ENCODE assay signal across 8 cellular contexts in genomic region chr5:95846554-95847260, GRCh38.
A peak's percentile ranks its signal among the peaks of the same experiment; 100 is the strongest.
DNase-seq lines count a peak whose midpoint lies in the region; ATAC-seq and TF ChIP-seq lines count a peak whose summit lies in the region.

No MANE protein-coding gene starts in this region.

- H3K36me3 ChIP-seq in Loucy (ENCODE audit: insufficient read depth, low read length) = no peaks in the 10 kb centered on the region

- peaks cover 12% of the 10 kb centered on the region for H3K4me1 Mint-ChIP-seq in activated naive CD4-positive, alpha-beta T cell treated with anti-CD3 and anti-CD28 coated beads, Interleukin-2, amount 50 U/mL, for 24 hours

- ATAC-seq in GM21786 (IDR thresholded peaks at IDR 0.05; ENCODE audit: unreplicated experiment) = peak; percentile 52

- H3K4me3 ChIP-seq in Loucy (ENCODE audit: low read length, poor library complexity, severe bottlenecking) = no peak overlapping the region

- no peak overlapping the region for H2AFZ ChIP-seq in Loucy (ENCODE audit: low read length)

- TF ChIP-seq CTCF in Loucy (conservative IDR thresholded peaks at IDR 0.05; ENCODE audit: low read length) = peak; percentile 98

- no peaks in the 10 kb centered on the region for H3K27me3 ChIP-seq in Loucy (ENCODE audit: insufficient read depth, low read length, poor library complexity, severe bottlenecking)

- H3F3A ChIP-seq in Loucy (ENCODE audit: low read depth) = no peaks in the 10 kb centered on the region

- H3K36me3 Mint-ChIP-seq in activated naive CD4-positive, alpha-beta T cell treated with anti-CD3 and anti-CD28 coated beads, Interleukin-2, amount 50 U/mL, for 24 hours = no peaks in the 10 kb centered on the region

- H3K9me2 ChIP-seq in Loucy (replicated peaks; ENCODE audit: low read depth, low read length) = no peaks in the 10 kb centered on the region

- intact Hi-C loops in posterior cingulate gyrus (cut with DNase I) = loop anchor here (1.0 to 5.0 kb wide), 3 partner anchors 65 to 202 kb away; no protein-coding TSS in a partner anchor

- H3K4me1 ChIP-seq in Loucy (ENCODE audit: insufficient read depth, low read length, poor library complexity, severe bottlenecking) = peaks cover 37% of the 10 kb centered on the region

- DNase-seq in GM03348 (ENCODE audit: low spot score) = peak; percentile 81
- peak; percentile 76 for DNase-seq in SKM-1 (lab: John Stamatoyannopoulos, UW; ENCODE audit: unreplicated experiment)
- peak; percentile 86 for DNase-seq in globus pallidus (ENCODE audit: low spot score)
- peak in 8 of 10 donors; percentile 38 to 94 (median 76) for DNase-seq in posterior cingulate gyrus
- DNase-seq in OCI-M2 (lab: John Stamatoyannopoulos, UW; ENCODE audit: unreplicated experiment) = no peak

- no peaks in the 10 kb centered on the region for H3K9me3 ChIP-seq in Loucy (ENCODE audit: insufficient read depth, low read depth, low read length)

- no peaks in the 10 kb centered on the region for H3K9me3 Mint-ChIP-seq in activated naive CD4-positive, alpha-beta T cell treated with anti-CD3 and anti-CD28 coated beads, Interleukin-2, amount 50 U/mL, for 24 hours

- H3K4me2 ChIP-seq in Loucy (ENCODE audit: low read depth, low read length, poor library complexity, severe bottlenecking) = no peak overlapping the region

- H3K27me3 Mint-ChIP-seq in activated naive CD4-positive, alpha-beta T cell treated with anti-CD3 and anti-CD28 coated beads, Interleukin-2, amount 50 U/mL, for 24 hours = peaks cover 2% of the 10 kb centered on the region

- H3K4me3 Mint-ChIP-seq in activated naive CD4-positive, alpha-beta T cell treated with anti-CD3 and anti-CD28 coated beads, Interleukin-2, amount 50 U/mL, for 24 hours = no peak overlapping the region

- no peak overlapping the region for H3K9ac ChIP-seq in Loucy (ENCODE audit: low read depth, low read length, poor library complexity, severe bottlenecking)

- H3K27ac Mint-ChIP-seq in activated naive CD4-positive, alpha-beta T cell treated with anti-CD3 and anti-CD28 coated beads, Interleukin-2, amount 50 U/mL, for 24 hours = peak overlapping the region; percentile 14

- no peaks in the 10 kb centered on the region for H4K20me1 ChIP-seq in Loucy (ENCODE audit: insufficient read depth, low read length, poor library complexity, severe bottlenecking)

- no peaks in the 10 kb centered on the region for H3K79me2 ChIP-seq in Loucy (ENCODE audit: insufficient read depth, low read length)
